Comparison of ENCODE assay signal across 19 cellular contexts in genomic region chr20:18090044-18090443, GRCh38. TPM values are rescaled to one million over a fixed set of nuclear protein-coding genes. Genes with fewer than 3 reads are reported as not detected.
"Had no signal": no experiment of that assay in that cellular context is flagged by ENCODE, and none has a peak within 500 bp of the region (broad histone marks: within the 10 kb centered on the region; RNA-seq: fewer than 3 reads in every experiment).

No MANE protein-coding gene starts in this region.

- DNase-seq: activated CD4-positive, alpha-beta memory T cell treated with anti-CD3 and anti-CD28 coated beads for 36 hours; activated CD4-positive, alpha-beta T cell treated with anti-CD3 and anti-CD28 coated beads for 36 hours; activated effector memory CD4-positive, alpha-beta T cell treated with Interleukin-2 at 50 U/mL for 16 hours; activated naive CD4-positive, alpha-beta T cell treated with anti-CD3 and anti-CD28 coated beads, Interleukin-2, amount 50 U/mL, for 16 hours; activated T-cell treated with anti-CD3 and anti-CD28 coated beads, Interleukin-2, amount 50 U/mL, for 24 hours; dorsolateral prefrontal cortex; nephron progenitor cell; sigmoid colon; stimulated activated CD4-positive, alpha-beta T cell treated with anti-CD3 and anti-CD28 coated beads, Interleukin-1b, Interleukin-23, amount 100 ng/mL, for 48 hours; stomach; T-helper 2 cell; testis; upper lobe of right lung had no signal

- H3K27me3 ChIP-seq: sigmoid colon, testis had no signal

- H3K36me3 ChIP-seq: sigmoid colon, stomach, upper lobe of right lung had no signal

- H3K9me3 ChIP-seq: sigmoid colon, stomach, testis, upper lobe of right lung had no signal

- H3K4me3 ChIP-seq: dorsolateral prefrontal cortex, sigmoid colon, stomach, testis, upper lobe of right lung had no signal

- H3K4me1 ChIP-seq: sigmoid colon, testis, upper lobe of right lung had no signal

- H3K4me3 Mint-ChIP-seq: activated CD4-positive, alpha-beta memory T cell treated with anti-CD3 and anti-CD28 coated beads for 36 hours; activated CD4-positive, alpha-beta T cell treated with anti-CD3 and anti-CD28 coated beads for 36 hours; activated T-cell treated with anti-CD3 and anti-CD28 coated beads, Interleukin-2, amount 50 U/mL, for 24 hours; nephron progenitor cell had no signal

- H3K27me3 Mint-ChIP-seq: activated CD4-positive, alpha-beta T cell treated with anti-CD3 and anti-CD28 coated beads for 36 hours had no signal

- H3K36me3 Mint-ChIP-seq: activated CD4-positive, alpha-beta memory T cell treated with anti-CD3 and anti-CD28 coated beads for 36 hours had no signal

- ATAC-seq: activated CD4-positive, alpha-beta T cell treated with anti-CD3 and anti-CD28 coated beads for 36 hours; esophagus mucosa; upper lobe of right lung had no signal

- H3K27ac Mint-ChIP-seq: activated CD4-positive, alpha-beta memory T cell treated with anti-CD3 and anti-CD28 coated beads for 36 hours; activated CD4-positive, alpha-beta T cell treated with anti-CD3 and anti-CD28 coated beads for 36 hours; activated T-cell treated with anti-CD3 and anti-CD28 coated beads, Interleukin-2, amount 50 U/mL, for 24 hours; nephron progenitor cell had no signal

- H3K4me1 Mint-ChIP-seq: activated CD4-positive, alpha-beta T cell treated with anti-CD3 and anti-CD28 coated beads for 36 hours; nephron progenitor cell had no signal

- H3K9me3 Mint-ChIP-seq: activated CD4-positive, alpha-beta memory T cell treated with anti-CD3 and anti-CD28 coated beads for 36 hours; activated T-cell treated with anti-CD3 and anti-CD28 coated beads, Interleukin-2, amount 50 U/mL, for 24 hours; nephron progenitor cell had no signal

RNA-seq across cellular contexts. Expression of gene OVOL2, which starts 32.3 kb away (rescaled TPM):
- total RNA-seq: activated CD4-positive, alpha-beta memory T cell treated with anti-CD3 and anti-CD28 coated beads for 36 hours; activated CD4-positive, alpha-beta T cell treated with anti-CD3 and anti-CD28 coated beads for 36 hours; chondrocyte; fibroblast of villous mesenchyme; mesenteric fat pad; omental fat pad; pulmonary artery endothelial cell; sigmoid colon had no signal
